ENCODE assay signal across 2 cellular contexts in the genomic region with DNA sequence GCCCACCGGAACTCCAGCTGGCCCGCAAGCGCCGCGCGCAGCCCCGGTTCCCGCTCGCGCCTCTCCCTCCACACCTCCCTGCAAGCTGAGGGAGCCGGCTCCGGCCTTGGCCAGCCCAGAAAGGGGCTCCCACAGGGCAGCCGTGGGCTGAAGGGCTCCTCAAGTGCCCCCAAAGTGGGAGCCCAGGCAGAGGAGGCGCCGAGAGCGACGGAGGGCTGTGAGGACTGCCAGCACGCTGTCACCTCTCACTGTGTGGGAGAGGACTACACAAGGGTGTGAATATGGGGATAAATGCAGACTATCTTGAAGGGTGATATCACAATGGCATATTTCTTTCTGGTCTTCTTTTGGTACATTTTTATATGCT.
DNase-seq lines count a peak whose midpoint lies in the region; TF ChIP-seq lines count a peak whose summit lies in the region.
"Not testable (repeated sequence)": the region's sequence is repeated elsewhere in the genome, so short reads cannot be mapped to it uniquely, and the experiment has no call there.

No MANE protein-coding gene starts in this region.

- not testable (repeated sequence) for H3K9me3 ChIP-seq in spleen, testis

- WGBS in spleen, 5 donors: 88 to 95% (median 90%) methylated on average over 10 to 18 of the region's 18 CpGs
- WGBS in testis, 2 donors: 59 to 78% methylated on average over 6 to 18 of the region's 18 CpGs

- intact Hi-C loops in spleen (cut with DNase I; ENCODE audit: low total_unique reads); testis (cut with DNase I; ENCODE audit: low total_unique reads): not testable (repeated sequence)

- peaks cover 0 to 61% (median 23%) of the 10 kb centered on the region in 7 donors for H3K27me3 ChIP-seq in spleen (replicated peaks in 1 of 7)
- not testable (repeated sequence) for H3K27me3 ChIP-seq in testis

- not testable (repeated sequence) for TF ChIP-seq CTCF in spleen (IDR thresholded peaks at IDR 0.05 in 8 of 11, conservative IDR thresholded peaks at IDR 0.05 in 3 of 11); testis (IDR thresholded peaks at IDR 0.05)

- TF ChIP-seq POLR2A in spleen (IDR thresholded peaks at IDR 0.05); testis (IDR thresholded peaks at IDR 0.05): not testable (repeated sequence)

- H3K4me1 ChIP-seq in spleen, testis: not testable (repeated sequence)

- H3K27ac ChIP-seq in spleen: not testable (repeated sequence)
- H3K27ac ChIP-seq in testis: peak overlapping the region in 1 of 2 donors; percentile 46

- not testable (repeated sequence) for H3K36me3 ChIP-seq in spleen; testis (ENCODE audit: low read depth, missing control alignments)

- H3K4me3 ChIP-seq in spleen: not testable (repeated sequence)
- H3K4me3 ChIP-seq in testis: peak overlapping the region; percentile 35 to 58

- peak; percentile 55 for DNase-seq in spleen
- not testable (repeated sequence) for DNase-seq in testis
